Comparison of ENCODE assay signal across 25 cellular contexts in genomic region chr11:103901656-103902055, GRCh38.
"Had no signal": no experiment of that assay in that cellular context is flagged by ENCODE, and none has a peak within 500 bp of the region (broad histone marks: within the 10 kb centered on the region; RNA-seq: fewer than 3 reads in every experiment).

No MANE protein-coding gene starts in this region.

- H3K27me3 ChIP-seq: esophagus muscularis mucosa, gastrocnemius medialis, neutrophil, right lobe of liver, uterus had no signal

- H3K4me1 Mint-ChIP-seq: endodermal cell had no signal

- H3K36me3 Mint-ChIP-seq: activated naive CD8-positive, alpha-beta T cell; brain; naive B cell had no signal

- H3K4me3 Mint-ChIP-seq: activated naive CD8-positive, alpha-beta T cell; brain; endodermal cell; mesothelial cell of epicardium; naive B cell; nephron progenitor cell; stimulated activated naive CD8-positive, alpha-beta T cell treated with anti-CD3 and anti-CD28 coated beads, Interleukin-15, Interleukin-2, amounts not matched to agents 100 ng/mL and 50 ng/mL, for 24 hours; type B pancreatic cell had no signal

- H3K27me3 Mint-ChIP-seq: activated naive CD8-positive, alpha-beta T cell; brain; naive B cell; type B pancreatic cell had no signal

- ATAC-seq: gastrocnemius medialis, right lobe of liver had no signal

- H3K4me3 ChIP-seq: esophagus muscularis mucosa, gastrocnemius medialis, right lobe of liver, uterus had no signal

- H3K9me3 Mint-ChIP-seq: brain, mesothelial cell of epicardium, naive B cell, nephron progenitor cell had no signal

- H3K36me3 ChIP-seq: esophagus muscularis mucosa, gastrocnemius medialis, neutrophil, right lobe of liver, uterus had no signal

- H3K4me1 ChIP-seq: gastrocnemius medialis, right lobe of liver, uterus had no signal

- H3K9me3 ChIP-seq: esophagus muscularis mucosa, gastrocnemius medialis, neutrophil, right lobe of liver, uterus had no signal

- DNase-seq: activated CD4-positive, alpha-beta T cell treated with anti-CD3 and anti-CD28 coated beads for 4 hours; activated CD4-positive, alpha-beta T cell treated with anti-CD3 and anti-CD28 coated beads, Interleukin-2, amount 50 U/mL, for 4 hours; activated CD8-positive, alpha-beta memory T cell treated with anti-CD3 and anti-CD28 coated beads for 24 hours; activated effector memory CD4-positive, alpha-beta T cell treated with Interleukin-2 at 50 U/mL for 16 hours; activated naive CD4-positive, alpha-beta T cell treated with Interleukin-2 at 50 U/mL for 16 hours; aorta; endodermal cell; gastrocnemius medialis; glutamatergic neuron; islet precursor cell; mammary epithelial cell; naive B cell; nephron progenitor cell; right lobe of liver; stimulated activated CD4-positive, alpha-beta T cell treated with anti-CD3 and anti-CD28 coated beads, Interleukin-2, amount 100 ng/mL, for 48 hours; T-helper 2 cell; uterus had no signal

- H3K27ac Mint-ChIP-seq: activated naive CD8-positive, alpha-beta T cell; brain; endodermal cell; mesothelial cell of epicardium; naive B cell; nephron progenitor cell; stimulated activated naive CD8-positive, alpha-beta T cell treated with anti-CD3 and anti-CD28 coated beads, Interleukin-15, Interleukin-2, amounts not matched to agents 100 ng/mL and 50 ng/mL, for 24 hours; type B pancreatic cell had no signal

- H3K27ac ChIP-seq: esophagus muscularis mucosa, gastrocnemius medialis, neutrophil, right lobe of liver, uterus, VCaP had no signal
